In the genomic region with DNA sequence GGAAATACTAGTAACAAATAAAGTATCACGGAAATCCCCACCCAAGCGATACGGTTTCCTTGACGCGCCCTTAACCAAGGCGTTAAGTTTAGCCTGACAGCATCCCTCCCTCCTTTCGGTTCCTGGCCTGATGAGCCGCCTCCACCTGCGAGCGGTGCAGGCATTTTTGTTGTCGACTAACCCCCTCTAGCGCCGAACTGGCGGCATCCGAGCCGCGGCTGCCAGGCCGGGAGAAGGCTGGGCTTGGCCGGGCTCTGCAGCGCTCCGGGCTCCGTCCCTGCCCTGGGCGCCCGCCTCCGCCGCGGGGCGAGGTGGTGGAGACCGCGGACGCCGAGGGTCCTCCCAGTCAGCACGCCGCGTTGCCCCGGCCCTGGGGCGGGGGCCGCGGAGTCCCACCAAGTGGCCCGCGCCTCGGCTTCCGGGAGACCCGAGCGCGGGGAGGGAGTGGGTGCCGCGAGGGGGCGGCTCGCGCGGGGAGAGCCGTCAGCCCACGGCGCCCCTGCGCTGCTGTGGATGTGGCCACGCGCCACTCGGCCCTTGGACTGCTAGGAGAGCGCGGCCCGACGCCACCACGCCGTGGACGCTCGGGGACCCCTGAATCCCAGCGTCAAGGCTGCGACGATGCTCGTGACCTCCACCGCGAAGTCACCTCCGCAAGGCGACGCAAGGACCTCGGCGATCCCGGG, we compare ENCODE assay signal across 8 cellular contexts. TPM values are rescaled to one million over a fixed set of nuclear protein-coding genes. Genes with fewer than 3 reads are reported as not detected.
DNase-seq lines count a peak whose midpoint lies in the region; ATAC-seq and TF ChIP-seq lines count a peak whose summit lies in the region.

No MANE protein-coding gene starts in this region.

- in situ Hi-C loops in ACHN (cut with HindIII; ENCODE audit: low pct_ligation_motif_present, low pct_unique_long_range_greater_than_20kb, low sequenced_read_pairs): no loop called here

- peak; percentile 12 to 67 (median 47) for TF ChIP-seq CTCF in esophagus squamous epithelium (IDR thresholded peaks at IDR 0.05)

- H3K27me3 Mint-ChIP-seq in activated CD4-positive, alpha-beta memory T cell treated with anti-CD3 and anti-CD28 coated beads for 36 hours: peaks cover 32% of the 10 kb centered on the region

- H3K27ac ChIP-seq in esophagus squamous epithelium (peak overlapping the region in 3 of 4 donors; percentile 33 to 69 (median 52)), muscle layer of duodenum (ENCODE audit: low read length) (peak overlapping the region; percentile 35)

- POLR2A ChIA-PET in activated CD4-positive, alpha-beta memory T cell treated with anti-CD3 and anti-CD28 coated beads for 36 hours (lab: Charles Lee): no interaction called here

- H3K4me3 ChIP-seq in esophagus squamous epithelium (peak overlapping the region; percentile 50 to 79 (median 62)), muscle layer of duodenum (ENCODE audit: low read depth in 1 of 2, low read length in 2 of 2) (peak overlapping the region; percentile 65 to 89)

- intact Hi-C loops in activated CD4-positive, alpha-beta memory T cell treated with anti-CD3 and anti-CD28 coated beads for 36 hours (cut with micrococcal nuclease): no loop called here
- intact Hi-C loops in esophagus squamous epithelium (cut with DNase I): no loop called here

- no peaks in the 10 kb centered on the region for H3K9me3 Mint-ChIP-seq in activated CD4-positive, alpha-beta memory T cell treated with anti-CD3 and anti-CD28 coated beads for 36 hours

- no peaks in the 10 kb centered on the region for H3K36me3 ChIP-seq in esophagus squamous epithelium
- H3K36me3 ChIP-seq in muscle layer of duodenum (ENCODE audit: control insufficient read depth in 1 of 2, insufficient read depth in 2 of 2, low read length in 2 of 2): no peaks in the 10 kb centered on the region

- H3K4me1 ChIP-seq in esophagus squamous epithelium: peaks cover 16 to 35% (median 17%) of the 10 kb centered on the region in 3 donors
- peaks cover 5 to 11% of the 10 kb centered on the region in 2 donors for H3K4me1 ChIP-seq in muscle layer of duodenum (ENCODE audit: control insufficient read depth in 1 of 2, insufficient read depth in 2 of 2, low read length in 2 of 2)

- H3K36me3 Mint-ChIP-seq in activated CD4-positive, alpha-beta memory T cell treated with anti-CD3 and anti-CD28 coated beads for 36 hours: no peaks in the 10 kb centered on the region

- H3K9me3 ChIP-seq in esophagus squamous epithelium: no peaks in the 10 kb centered on the region
- no peaks in the 10 kb centered on the region for H3K9me3 ChIP-seq in muscle layer of duodenum (ENCODE audit: control insufficient read depth in 1 of 2, low read length in 2 of 2)

- 0 to 3% methylated on average over 10 to 13 of the region's 79 CpGs for WGBS in esophagus squamous epithelium, 2 donors

- ATAC-seq in GM18499 (IDR thresholded peaks at IDR 0.05; ENCODE audit: insufficient read depth, unreplicated experiment) (peak; percentile 94), HG02885 (IDR thresholded peaks at IDR 0.05; ENCODE audit: poor library complexity, unreplicated experiment) (peak; percentile 99)

- CTCF ChIA-PET in activated CD4-positive, alpha-beta memory T cell treated with anti-CD3 and anti-CD28 coated beads for 36 hours (lab: Charles Lee): no interaction called here

- no peak overlapping the region for H3K27ac Mint-ChIP-seq in activated CD4-positive, alpha-beta memory T cell treated with anti-CD3 and anti-CD28 coated beads for 36 hours

- TF ChIP-seq POLR2A in esophagus squamous epithelium (IDR thresholded peaks at IDR 0.05): no peak

- H3K4me1 Mint-ChIP-seq in activated CD4-positive, alpha-beta memory T cell treated with anti-CD3 and anti-CD28 coated beads for 36 hours (ENCODE audit: low read depth): peaks cover 8% of the 10 kb centered on the region

- peak overlapping the region; percentile 33 for H3K4me3 Mint-ChIP-seq in activated CD4-positive, alpha-beta memory T cell treated with anti-CD3 and anti-CD28 coated beads for 36 hours

- peak; percentile 86 for DNase-seq in ACHN
- DNase-seq in NCI-H2029 treated with DMSO at 0.1 percent for 48 hours (lab: John Stamatoyannopoulos, UW): peak; percentile 51
- peak; percentile 80 for DNase-seq in activated CD4-positive, alpha-beta memory T cell treated with anti-CD3 and anti-CD28 coated beads for 36 hours
- DNase-seq in esophagus squamous epithelium (lab: John Stamatoyannopoulos, UW): no peak
- peak; percentile 18 for DNase-seq in stromal cell of bone marrow (ENCODE audit: low read depth)

- H3K27me3 ChIP-seq in esophagus squamous epithelium (peaks cover 0 to 50% (median 0%) of the 10 kb centered on the region in 4 donors), muscle layer of duodenum (ENCODE audit: low read depth, low read length) (peaks cover 5% of the 10 kb centered on the region)

RNA-seq across cellular contexts. Expression of a gene that starts 1.1 kb away (rescaled TPM):
- not detected for total RNA-seq in activated CD4-positive, alpha-beta memory T cell treated with anti-CD3 and anti-CD28 coated beads for 36 hours
- total RNA-seq in esophagus squamous epithelium: 1 to 10 TPM in 2 of 4 donors, under 1 TPM in 2; 0.34 to 2.9 (median 1.5) TPM
